ENCODE assay signal across 8 cellular contexts in genomic region chr15:41231536-41231935, GRCh38. TPM values are rescaled to one million over a fixed set of nuclear protein-coding genes. Genes with fewer than 3 reads are reported as not detected.
DNase-seq lines count a peak whose midpoint lies in the region; ATAC-seq and TF ChIP-seq lines count a peak whose summit lies in the region.

No MANE protein-coding gene starts in this region.

- peaks cover 16% of the 10 kb centered on the region for H3K36me3 Mint-ChIP-seq in dendritic cell treated with granulocyte-macrophage colony-stimulating factor and Interleukin-4, amounts not matched to agents 40 ng/mL and 50 ng/mL, for 4 days (ENCODE audit: low read depth)

- H3K27ac ChIP-seq in Karpas-422 (ENCODE audit: low read length) (peak overlapping the region; percentile 20), muscle layer of duodenum (ENCODE audit: low read length) (peak overlapping the region; percentile 79)

- peaks cover 53% of the 10 kb centered on the region for H3K79me2 ChIP-seq in Karpas-422 (ENCODE audit: low read length)

- H3K27me3 ChIP-seq in Karpas-422 (ENCODE audit: low read length) = no peaks in the 10 kb centered on the region
- H3K27me3 ChIP-seq in muscle layer of duodenum (ENCODE audit: low read depth, low read length) = no peaks in the 10 kb centered on the region

- H3K9ac ChIP-seq in Karpas-422 (ENCODE audit: low read length) = peak overlapping the region; percentile 89

- no peak for TF ChIP-seq CTCF in AG04449 (IDR thresholded peaks at IDR 0.05; ENCODE audit: insufficient read depth, low read length, missing control alignments)

- intact Hi-C loops in dendritic cell treated with granulocyte-macrophage colony-stimulating factor and Interleukin-4, amounts not matched to agents 40 ng/mL and 50 ng/mL, for 4 days (cut with micrococcal nuclease) = loop anchor here (1.0 to 2.0 kb wide), 2 partner anchors 51 to 115 kb away; partner anchors contain the start of gene INO80

- peak overlapping the region; percentile 77; the same call in 1 of the 2 replicates for H2AFZ ChIP-seq in Karpas-422 (ENCODE audit: low read length)

- no peaks in the 10 kb centered on the region for H3K9me3 Mint-ChIP-seq in dendritic cell treated with granulocyte-macrophage colony-stimulating factor and Interleukin-4, amounts not matched to agents 40 ng/mL and 50 ng/mL, for 4 days

- H3K27ac Mint-ChIP-seq in dendritic cell treated with granulocyte-macrophage colony-stimulating factor and Interleukin-4, amounts not matched to agents 40 ng/mL and 50 ng/mL, for 4 days = peak overlapping the region; percentile 96

- no peaks in the 10 kb centered on the region for H3K27me3 Mint-ChIP-seq in dendritic cell treated with granulocyte-macrophage colony-stimulating factor and Interleukin-4, amounts not matched to agents 40 ng/mL and 50 ng/mL, for 4 days

- H3K4me3 Mint-ChIP-seq in dendritic cell treated with granulocyte-macrophage colony-stimulating factor and Interleukin-4, amounts not matched to agents 40 ng/mL and 50 ng/mL, for 4 days = peak overlapping the region; percentile 91

- no peaks in the 10 kb centered on the region for H3K9me3 ChIP-seq in Karpas-422 (ENCODE audit: low read length)
- H3K9me3 ChIP-seq in muscle layer of duodenum (ENCODE audit: control insufficient read depth in 1 of 2, low read length in 2 of 2) = no peaks in the 10 kb centered on the region

- H3K9me2 ChIP-seq in Karpas-422 (replicated peaks; ENCODE audit: insufficient read depth, low read length) = no peaks in the 10 kb centered on the region

- CTCF ChIA-PET in AG04449 (lab: Yijun Ruan, JAX) = interaction anchor here (0.7 to 2.3 kb wide), 14 partner anchors 9 to 373 kb away, joined by 3 to 16 read pairs (median 4); partner anchors contain the start of gene VPS18

- POLR2A ChIA-PET in AG04449 (lab: Yijun Ruan, JAX) = interaction anchor here (0.6 to 1.2 kb wide), 4 partner anchors 10 to 454 kb away, joined by 3 to 6 read pairs (median 3); partner anchors contain the start of gene CHAC1

- H3K4me2 ChIP-seq in Karpas-422 (ENCODE audit: low read depth, low read length, poor library complexity, severe bottlenecking) = peak overlapping the region; percentile 79

- H3K36me3 ChIP-seq in Karpas-422 (ENCODE audit: insufficient read depth, low read length) = no peaks in the 10 kb centered on the region
- H3K36me3 ChIP-seq in muscle layer of duodenum (ENCODE audit: control insufficient read depth in 1 of 2, insufficient read depth in 2 of 2, low read length in 2 of 2) = no peaks in the 10 kb centered on the region

- H3K4me1 ChIP-seq in Karpas-422 (ENCODE audit: low read length) = peaks cover 36% of the 10 kb centered on the region
- H3K4me1 ChIP-seq in muscle layer of duodenum (ENCODE audit: control insufficient read depth in 1 of 2, insufficient read depth in 2 of 2, low read length in 2 of 2) = peaks cover 9 to 14% of the 10 kb centered on the region in 2 donors

- DNase-seq in AG04449 (ENCODE audit: low read depth, low spot score) = no peak
- peak; percentile 57 for DNase-seq in Karpas-422
- DNase-seq in SW480 (ENCODE audit: low spot score) = no peak

- ATAC-seq in GM18907 (IDR thresholded peaks at IDR 0.05; ENCODE audit: unreplicated experiment) (no peak), HG02759 (IDR thresholded peaks at IDR 0.05; ENCODE audit: unreplicated experiment) (no peak), HG02763 (IDR thresholded peaks at IDR 0.05; ENCODE audit: unreplicated experiment) (no peak)

- H3K4me1 Mint-ChIP-seq in dendritic cell treated with granulocyte-macrophage colony-stimulating factor and Interleukin-4, amounts not matched to agents 40 ng/mL and 50 ng/mL, for 4 days (ENCODE audit: low read depth) = peaks cover 31% of the 10 kb centered on the region

- H3K4me3 ChIP-seq in AG04449 (ENCODE audit: low read depth, low read length) = peak overlapping the region; percentile 99
- peak overlapping the region; percentile 87 for H3K4me3 ChIP-seq in Karpas-422 (ENCODE audit: low read length)
- peak overlapping the region; percentile 96 to 97 for H3K4me3 ChIP-seq in muscle layer of duodenum (ENCODE audit: low read depth in 1 of 2, low read length in 2 of 2)

- H4K20me1 ChIP-seq in Karpas-422 (ENCODE audit: insufficient read depth, low read depth, low read length) = no peaks in the 10 kb centered on the region

RNA-seq across cellular contexts. Expression of gene CHP1, which starts 0.5 kb away (rescaled TPM):
- 97.6 and 104 TPM in 2 replicates for total RNA-seq in Karpas-422 (2014; rRNA removed; shearing (Covaris generic); ENCODE audit: low replicate concordance)

RNA-seq across cellular contexts. Expression of gene EXD1, which starts 1.0 kb away (rescaled TPM):
- not detected in 2 replicates for total RNA-seq in Karpas-422 (2014; rRNA removed; shearing (Covaris generic); ENCODE audit: low replicate concordance)
